8 cellular contexts compared by ENCODE assay signal in genomic region chr16:77212736-77213541, GRCh38. TPM values are rescaled to one million over a fixed set of nuclear protein-coding genes. Genes with fewer than 3 reads are reported as not detected.
A peak's percentile ranks its signal among the peaks of the same experiment; 100 is the strongest.
DNase-seq lines count a peak whose midpoint lies in the region; ATAC-seq, FAIRE-seq and TF ChIP-seq lines count a peak whose summit lies in the region.

No MANE protein-coding gene starts in this region.

- intact Hi-C loops in lower leg skin (cut with DNase I; ENCODE audit: low total_unique reads): no loop called here

- no peaks in the 10 kb centered on the region for H3K27me3 Mint-ChIP-seq in central memory CD8-positive, alpha-beta T cell

- peak; percentile 87 for ATAC-seq in central memory CD8-positive, alpha-beta T cell (replicated peaks; ENCODE audit: extremely low read depth, poor library complexity, severe bottlenecking)

- TF ChIP-seq POLR2A in GM12891 (IDR thresholded peaks at IDR 0.05; ENCODE audit: low read depth, low read length) (no peak), lower leg skin (IDR thresholded peaks at IDR 0.05) (no peak)

- peak; percentile 81 for FAIRE-seq in GM12891 (lab: Jason Lieb, UNC)

- H3K4me3 ChIP-seq in HFF-Myc (replicated peaks; ENCODE audit: low read depth, low read length) (peak overlapping the region; percentile 40), WI38 (ENCODE audit: low read depth, low read length) (peak overlapping the region; percentile 36), lower leg skin (ENCODE audit: low read depth, poor library complexity, severe bottlenecking) (peak overlapping the region; percentile 32)

- H3K4me1 Mint-ChIP-seq in central memory CD8-positive, alpha-beta T cell: peaks cover 7% of the 10 kb centered on the region

- no peaks in the 10 kb centered on the region for H3K9me3 Mint-ChIP-seq in central memory CD8-positive, alpha-beta T cell

- H3K36me3 Mint-ChIP-seq in central memory CD8-positive, alpha-beta T cell (ENCODE audit: insufficient read depth): peaks cover 4% of the 10 kb centered on the region

- TF ChIP-seq CTCF in HFF-Myc (IDR thresholded peaks at IDR 0.05; ENCODE audit: low read depth, low read length, missing control alignments): no peak
- TF ChIP-seq CTCF in WI38 (IDR thresholded peaks at IDR 0.05; ENCODE audit: low read depth, low read length): no peak
- no peak for TF ChIP-seq CTCF in lower leg skin (IDR thresholded peaks at IDR 0.05)

- peak overlapping the region; percentile 80 for H3K4me3 Mint-ChIP-seq in central memory CD8-positive, alpha-beta T cell

- DNase-seq in GM12891 (ENCODE audit: insufficient read length, low spot score): peak; percentile 57
- no peak for DNase-seq in HFF-Myc (ENCODE audit: extremely low read depth, low read depth)
- DNase-seq in NCI-H1105 (lab: John Stamatoyannopoulos, UW): peak; percentile 56
- peak; percentile 50 to 63 for DNase-seq in central memory CD8-positive, alpha-beta T cell (ENCODE audit: low spot score in 2 of 2)
- peak; percentile 62 to 95 for DNase-seq in lower leg skin (ENCODE audit: low spot score in 2 of 2)
- DNase-seq in stimulated activated CD8-positive, alpha-beta memory T cell treated with anti-CD3 and anti-CD28 coated beads, Interleukin-12 subunit alpha, Interleukin-12 subunit beta, amount 100 ng/mL, for 24 hours (ENCODE audit: extremely low read depth): peak; percentile 48
- no peak for DNase-seq in RKO (ENCODE audit: low spot score)

- no peak overlapping the region for H3K27ac Mint-ChIP-seq in central memory CD8-positive, alpha-beta T cell (ENCODE audit: low read depth)

- 25 to 63% methylated on average over 15 to 28 of the region's 62 CpGs for WGBS in lower leg skin, 2 donors

TF ChIP-seq in GM12891, 5 proteins besides CTCF, POLR2A, EP300 and RAD21:
- TF ChIP-seq TAF1 (IDR thresholded peaks at IDR 0.05; ENCODE audit: low read depth, low read length): no peak
- TF ChIP-seq PAX5 (IDR thresholded peaks at IDR 0.05; ENCODE audit: insufficient read depth, low read length, severe bottlenecking): no peak
- TF ChIP-seq POU2F2 (IDR thresholded peaks at IDR 0.05; ENCODE audit: low read depth, low read length): no peak
- no peak for TF ChIP-seq POLR2AphosphoS5 (IDR thresholded peaks at IDR 0.05; ENCODE audit: low read depth, low read length)
- TF ChIP-seq SPI1 (IDR thresholded peaks at IDR 0.05; ENCODE audit: low read depth, low read length): no peak

RNA-seq across cellular contexts. Expression of gene SYCE1L, which starts 13.7 kb away (rescaled TPM):
- polyA plus RNA-seq in GM12891 (2012; ENCODE audit: low read depth, missing spikeins): 6.0 TPM
- 1 to 10 TPM in 3 of 4 donors, under 1 TPM in 1; 0.79 to 3.7 (median 2.2) TPM for total RNA-seq in lower leg skin

RNA-seq across cellular contexts. Expression of gene MON1B, which starts 21.9 kb away (rescaled TPM):
- 22.4 TPM for polyA plus RNA-seq in GM12891 (2012; ENCODE audit: low read depth, missing spikeins)
- total RNA-seq in lower leg skin: 10 to 100 TPM; 13.9 to 22.9 (median 18.8) TPM

Comparison
In these comparisons a context has a peak if more than half of its experiments do, and no peak if none do; other contexts are left out.
1. DNase-seq: peak in GM12891 (single experiment), NCI-H1105 (single experiment), central memory CD8-positive, alpha-beta T cell (2 of 2), lower leg skin (2 of 2) and stimulated activated CD8-positive, alpha-beta memory T cell treated with anti-CD3 and anti-CD28 coated beads, Interleukin-12 subunit alpha, Interleukin-12 subunit beta, amount 100 ng/mL, for 24 hours (single experiment); none in HFF-Myc (single experiment) and RKO (single experiment).
2. Peak in every context shown above with its lines, with median percentiles within 50 percentile points of each other: H3K4me3 ChIP-seq.